In genomic region chr10:50310560-50311174, GRCh38 we compare ENCODE assay signal across 9 cellular contexts. TPM values are rescaled to one million over a fixed set of nuclear protein-coding genes. Genes with fewer than 3 reads are reported as not detected.
A peak's percentile ranks its signal among the peaks of the same experiment; 100 is the strongest.
DNase-seq lines count a peak whose midpoint lies in the region; ATAC-seq, FAIRE-seq and TF ChIP-seq lines count a peak whose summit lies in the region.
"Had no signal": no experiment of that assay in that cellular context is flagged by ENCODE, and none has a peak within 500 bp of the region (broad histone marks: within the 10 kb centered on the region; RNA-seq: fewer than 3 reads in every experiment).

No MANE protein-coding gene starts in this region.

- no peaks in the 10 kb centered on the region for H3K27me3 ChIP-seq in Caco-2 (replicated peaks; ENCODE audit: control insufficient read depth, insufficient read depth, low read length)
- no peaks in the 10 kb centered on the region for H3K27me3 ChIP-seq in GM12878 (replicated peaks in 1 of 2; ENCODE audit: control insufficient read depth in 2 of 2, insufficient read depth in 2 of 2, low read length in 1 of 2)

- peak; percentile 43 for TF ChIP-seq RAD21 in GM12878 (IDR thresholded peaks at IDR 0.05; ENCODE audit: insufficient read depth, low read depth, low read length)

- H4K20me1 ChIP-seq in GM12878 (ENCODE audit: control insufficient read depth, insufficient read depth) = peaks cover 3% of the 10 kb centered on the region; the same call in 1 of the 2 replicates

- CTCF ChIA-PET in Caco-2 (lab: Charles Lee) (no interaction called here), GM12878 (lab: Yijun Ruan, JAX) (interaction anchor here (0.8 to 1.9 kb wide), 8 partner anchors 10 to 58 kb away, joined by 3 to 8 read pairs (median 4); no protein-coding TSS in a partner anchor)

- ATAC-seq in GM19043 (IDR thresholded peaks at IDR 0.05; ENCODE audit: low read depth, unreplicated experiment) (peak; percentile 65), GM12878 (peak; percentile 95), left cardiac atrium (no peak)

- RAD21 ChIA-PET in GM12878 (lab: Charles Lee; ENCODE audit: unreplicated experiment) = interaction anchor here (1.1 kb wide), 1 partner anchor 715 kb away, joined by 3 read pairs; no protein-coding TSS in a partner anchor

- DNase-seq in Caco-2 (peak; percentile 53 to 71), Kasumi-1 (lab: John Stamatoyannopoulos, UW) (peak; percentile 70 to 86), GM12878 (ENCODE audit: low read depth, low spot score) (no peak), osteocyte (ENCODE audit: extremely low spot score, unreplicated experiment) (no peak), left cardiac atrium (no peak), hippocampal formation (lab: John Stamatoyannopoulos, UW) (no peak), hepatic stellate cell (ENCODE audit: low spot score) (no peak)

- H3K4me2 ChIP-seq in GM12878 (ENCODE audit: control insufficient read depth, insufficient read depth) = no peak overlapping the region

- intact Hi-C loops in Caco-2 (cut with micrococcal nuclease; ENCODE audit: unreplicated experiment) = no loop called here
- intact Hi-C loops in GM12878 (cut with micrococcal nuclease; ENCODE audit: unreplicated experiment) = no loop called here
- intact Hi-C loops in left cardiac atrium (cut with DNase I) = loop anchor here in 1 of 2 donors (10.0 kb wide), 1 partner anchor 104 kb away; no protein-coding TSS in a partner anchor

- no peak overlapping the region for H3K27ac ChIP-seq in GM12878 (ENCODE audit: control insufficient read depth, insufficient read depth)

- in situ Hi-C loops in GM12878 (cut with MboI) = no loop called here

- TF ChIP-seq POLR2A in GM12878 (IDR thresholded peaks at IDR 0.05; ENCODE audit: low read depth, low read length) = no peak

- TF ChIP-seq CTCF in Caco-2 (IDR thresholded peaks at IDR 0.05; ENCODE audit: insufficient read depth in 1 of 2, low read depth in 1 of 2, low read length in 1 of 2, severe bottlenecking in 1 of 2, unreplicated experiment in 1 of 2) (peak; percentile 41 to 74), GM12878 (IDR thresholded peaks at IDR 0.05 in 2 of 3, conservative IDR thresholded peaks at IDR 0.05 in 1 of 3; ENCODE audit: control insufficient read depth in 2 of 3, extremely low read depth in 1 of 3, insufficient read depth in 1 of 3, low read depth in 3 of 3, low read length in 3 of 3) (peak; percentile 42 to 61 (median 59)), osteocyte (IDR thresholded peaks at IDR 0.05) (peak; percentile 23)

- H3K36me3 Mint-ChIP-seq in Caco-2 (ENCODE audit: insufficient read depth, unreplicated experiment) (peaks cover 11% of the 10 kb centered on the region), osteocyte (ENCODE audit: unreplicated experiment) (peaks cover 36% of the 10 kb centered on the region)

- peak; percentile 35 for FAIRE-seq in GM12878 (lab: Jason Lieb, UNC)

- H3K4me3 ChIP-seq in Caco-2 (ENCODE audit: low read depth, low read length) (no peak overlapping the region), GM12878 (no peak overlapping the region)

- H3K9ac ChIP-seq in GM12878 (ENCODE audit: control insufficient read depth, insufficient read depth, low read length) = no peak overlapping the region

- H3K27me3 Mint-ChIP-seq in Caco-2 (ENCODE audit: insufficient read depth, unreplicated experiment) (no peaks in the 10 kb centered on the region), osteocyte (ENCODE audit: unreplicated experiment) (no peaks in the 10 kb centered on the region)
- H3K27me3 Mint-ChIP-seq: IgD-negative memory B cell had no signal

- H3K36me3 ChIP-seq in Caco-2 (ENCODE audit: control insufficient read depth, insufficient read depth, low read length) (no peaks in the 10 kb centered on the region), GM12878 (ENCODE audit: control insufficient read depth in 2 of 2, insufficient read depth in 2 of 2, low read length in 1 of 2) (peaks cover 5 to 7% of the 10 kb centered on the region in 2 experiments)

- H3K27ac Mint-ChIP-seq in Caco-2 (ENCODE audit: unreplicated experiment) (no peak overlapping the region), osteocyte (ENCODE audit: unreplicated experiment) (no peak overlapping the region)
- H3K27ac Mint-ChIP-seq: IgD-negative memory B cell had no signal

- no peaks in the 10 kb centered on the region for H3K4me1 Mint-ChIP-seq in Caco-2 (ENCODE audit: low read depth, unreplicated experiment)
- H3K4me1 Mint-ChIP-seq in osteocyte (ENCODE audit: unreplicated experiment) = peaks cover 16% of the 10 kb centered on the region

- peaks cover 2% of the 10 kb centered on the region; the same call in 1 of the 2 replicates for H3K79me2 ChIP-seq in GM12878 (ENCODE audit: control insufficient read depth, insufficient read depth, low read length)

- BruUV-seq in Caco-2 (replicated peaks; lab: Mats Ljungman, UMichigan) = no TSS peak
- BruUV-seq in GM12878 (replicated peaks; lab: Mats Ljungman, UMichigan) = no TSS peak

- SMC1A ChIA-PET in GM12878 (lab: Charles Lee; ENCODE audit: uncharacterized antibody, unreplicated experiment) = interaction anchor here (0.6 to 2.3 kb wide), 10 partner anchors 10 to 337 kb away, joined by 3 to 6 read pairs (median 4); no protein-coding TSS in a partner anchor

- H3K4me1 ChIP-seq in Caco-2 = no peaks in the 10 kb centered on the region
- H3K4me1 ChIP-seq in GM12878 (ENCODE audit: control insufficient read depth, insufficient read depth, low read length) = peaks cover 3% of the 10 kb centered on the region; the same call in 1 of the 2 replicates

- H2AFZ ChIP-seq in GM12878 (ENCODE audit: control insufficient read depth, low read depth, low read length) = no peak overlapping the region

- H3K9me3 Mint-ChIP-seq in Caco-2 (ENCODE audit: unreplicated experiment) = no peaks in the 10 kb centered on the region
- peaks cover 18% of the 10 kb centered on the region for H3K9me3 Mint-ChIP-seq in osteocyte (ENCODE audit: unreplicated experiment)

- H3K9me3 ChIP-seq in Caco-2 = no peaks in the 10 kb centered on the region
- no peaks in the 10 kb centered on the region for H3K9me3 ChIP-seq in GM12878 (replicated peaks; ENCODE audit: control insufficient read depth, insufficient read depth, low read length)

- POLR2A ChIA-PET in Caco-2 (lab: Charles Lee) = no interaction called here
- POLR2A ChIA-PET in GM12878 (lab: Charles Lee) = no interaction called here

- 99% methylated on average over 4 of the region's 4 CpGs for WGBS in GM12878 (ENCODE audit: insufficient coverage, insufficient replicate concordance, low lambda C conversion rate, missing lambda C conversion rate)

- H3K4me3 Mint-ChIP-seq in Caco-2 (ENCODE audit: unreplicated experiment) (no peak overlapping the region), osteocyte (ENCODE audit: unreplicated experiment) (no peak overlapping the region)
- H3K4me3 Mint-ChIP-seq: IgD-negative memory B cell had no signal

- TF ChIP-seq EP300 in GM12878 (IDR thresholded peaks at IDR 0.05; ENCODE audit: borderline replicate concordance in 1 of 2, control insufficient read depth in 1 of 2, low read depth in 2 of 2, low read length in 2 of 2) = no peak

TF ChIP-seq in GM12878, 131 proteins besides CTCF, POLR2A, EP300 and RAD21:
- TF ChIP-seq SMC3 (IDR thresholded peaks at IDR 0.05; ENCODE audit: borderline replicate concordance, low read length) = peak; percentile 31; the same call in 1 of the 2 replicates
- TF ChIP-seq BCL11A (IDR thresholded peaks at IDR 0.05; ENCODE audit: low read depth, low read length) = no peak
- no peak for TF ChIP-seq HDAC6 (IDR thresholded peaks at IDR 0.05; ENCODE audit: unreplicated experiment)
- no peak for TF ChIP-seq ZNF207 (IDR thresholded peaks at IDR 0.05; ENCODE audit: borderline replicate concordance)
- no peak for TF ChIP-seq ZNF24 (IDR thresholded peaks at IDR 0.05)

RNA-seq across cellular contexts. Expression of gene ASAH2, which starts 59.4 kb away (rescaled TPM):
- 4.6 and 7.3 TPM in 2 replicates for total RNA-seq in Caco-2 (2022)
- 0.76 and 0.84 TPM in 2 replicates for total RNA-seq in GM12878 (2013; cell fraction: nucleolus; rRNA removed)
- 0.23 and 0.98 TPM in 2 replicates for total RNA-seq in GM12878 (2014; rRNA removed)
- 0.37 and 0.45 TPM in 2 replicates for total RNA-seq in GM12878 (2014; rRNA removed; fragmentation: Illumina TruSeq; extraction: Trizol)
- 1.4 TPM in 2 replicates for total RNA-seq in GM12878 (2021)
- 0.07 TPM for polyA plus RNA-seq in GM12878 (2011; ENCODE audit: low read depth)
- polyA plus RNA-seq in GM12878 (2011; rRNA removed) = 2.1 and 5.4 TPM in 2 replicates
- 0.22 and 0.50 TPM in 2 replicates for polyA plus RNA-seq in GM12878 (2011; cell fraction: cytosol; rRNA removed)
- polyA plus RNA-seq in GM12878 (2011; cell fraction: nucleus; rRNA removed) = 1.5 and 3.7 TPM in 2 replicates
- polyA plus RNA-seq in GM12878 (2012) = 0.53 and 0.87 TPM in 2 replicates
- polyA plus RNA-seq in GM12878 (2014; fragmentation: Illumina TruSeq; extraction: Trizol) = 0.87 and 2.3 TPM in 2 replicates
- polyA plus RNA-seq in GM12878 (2014; fragmentation: Nextera tagmentation; extraction: Ambion mirVana) = under 1 TPM; 0.26 to 0.79 TPM
- polyA plus RNA-seq in GM12878 (2014; rRNA removed) = 0.72 and 1.2 TPM in 2 replicates
- polyA plus RNA-seq in GM12878 (2016; fragmentation: Nextera tagmentation; extraction: Ambion mirVana) = 1 to 10 TPM in 1 of 2 experiments, under 1 TPM in 1; 0.94 to 1.5 TPM
- polyA minus RNA-seq in GM12878 (2011; rRNA and poly(A)+ RNA removed) = 5.6 and 8.1 TPM in 2 replicates
- 2.2 TPM in 1 of 2 replicates, not detected in the other for polyA minus RNA-seq in GM12878 (2011; cell fraction: cytosol; rRNA and poly(A)+ RNA removed)
- 0.36 and 0.57 TPM in 2 replicates for polyA minus RNA-seq in GM12878 (2011; cell fraction: nucleus; rRNA and poly(A)+ RNA removed)
- 1.1 and 4.3 TPM in 2 replicates for total RNA-seq in osteocyte
- total RNA-seq in left cardiac atrium = 1 to 10 TPM; 3.0 to 3.5 TPM

Comparison
In these comparisons a context has a peak if more than half of its experiments do, and no peak if none do; other contexts are left out.
1. DNase-seq: peak in Caco-2 (2 of 2) and Kasumi-1 (2 of 2); none in GM12878 (single experiment), osteocyte (single experiment), left cardiac atrium (single experiment), hippocampal formation (0 of 2) and hepatic stellate cell (single experiment).
2. ATAC-seq: peak in GM19043 (single experiment) and GM12878 (single experiment); none in left cardiac atrium (0 of 2).
3. Peak in every context shown above with its lines, with median percentiles within 50 percentile points of each other: CTCF ChIP-seq.